9 cellular contexts compared by ENCODE assay signal in the genomic region with DNA sequence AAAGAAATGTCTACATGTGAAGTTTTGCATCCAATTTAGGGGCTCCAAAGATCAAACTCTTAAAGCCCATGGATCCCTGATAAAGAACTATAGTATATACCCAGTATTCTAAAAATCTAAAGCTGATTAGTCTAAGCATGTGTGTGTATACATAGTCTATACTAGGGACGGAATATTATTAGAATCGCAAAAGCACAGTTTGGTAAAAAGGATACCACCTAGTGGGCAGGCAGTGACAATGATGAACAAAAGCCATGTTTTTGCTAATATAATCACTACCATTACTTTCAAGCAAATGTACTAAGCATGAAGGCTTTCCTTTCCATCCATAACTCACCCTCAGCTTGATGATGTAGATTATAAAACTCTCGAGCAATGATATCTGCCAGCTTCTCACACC. TPM values are rescaled to one million over a fixed set of nuclear protein-coding genes. Genes with fewer than 3 reads are reported as not detected.
DNase-seq lines count a peak whose midpoint lies in the region; ATAC-seq and TF ChIP-seq lines count a peak whose summit lies in the region.
"Had no signal": no experiment of that assay in that cellular context is flagged by ENCODE, and none has a peak within 500 bp of the region (broad histone marks: within the 10 kb centered on the region; RNA-seq: fewer than 3 reads in every experiment).

No MANE protein-coding gene starts in this region.

- H3K4me3 ChIP-seq in liver (ENCODE audit: low read depth in 1 of 3, low read length in 3 of 3) = no peak overlapping the region

- no peak overlapping the region for H3K4me3 Mint-ChIP-seq in brain
- H3K4me3 Mint-ChIP-seq: activated naive CD8-positive, alpha-beta T cell treated with anti-CD3 and anti-CD28 coated beads, Interleukin-2, amount 50 U/mL, for 24 hours had no signal

- H3K9me3 ChIP-seq in liver (ENCODE audit: control insufficient read depth in 4 of 4, low read length in 3 of 4) = no peaks in the 10 kb centered on the region

- no peak overlapping the region for H3K27ac ChIP-seq in liver (ENCODE audit: low read depth in 1 of 2, low read length in 2 of 2)

- H3K36me3 Mint-ChIP-seq in brain = no peaks in the 10 kb centered on the region

- TF ChIP-seq CTCF in brain (conservative IDR thresholded peaks at IDR 0.05) (peak; percentile 37 to 46), liver (IDR thresholded peaks at IDR 0.05; ENCODE audit: low read depth, low read length, missing input control) (peak; percentile 26)

- 64% methylated on average over 3 of the region's 3 CpGs for WGBS in liver

- peak overlapping the region in 1 of 5 experiments; percentile 6 for H3K27ac Mint-ChIP-seq in brain
- H3K27ac Mint-ChIP-seq: activated naive CD8-positive, alpha-beta T cell treated with anti-CD3 and anti-CD28 coated beads, Interleukin-2, amount 50 U/mL, for 24 hours had no signal

- DNase-seq in COLO829 (ENCODE audit: low spot score) (peak; percentile 20), HPDE6-E6E7 (ENCODE audit: extremely low spot score) (peak; percentile 19), DMS79 treated with DMSO at 0.1 percent for 48 hours (lab: John Stamatoyannopoulos, UW) (no peak), NCI-H1048 (lab: John Stamatoyannopoulos, UW) (no peak), activated T-cell treated with anti-CD3 and anti-CD28 coated beads for 4 hours (no peak)
- DNase-seq: activated naive CD8-positive, alpha-beta T cell treated with anti-CD3 and anti-CD28 coated beads, Interleukin-2, amount 50 U/mL, for 24 hours had no signal

- no peaks in the 10 kb centered on the region for H3K4me1 ChIP-seq in liver (ENCODE audit: control insufficient read depth in 4 of 4, insufficient read depth in 4 of 4, low read length in 3 of 4)

- no peaks in the 10 kb centered on the region for H3K36me3 ChIP-seq in liver (ENCODE audit: control insufficient read depth in 4 of 4, insufficient read depth in 3 of 4, low read depth in 1 of 4, low read length in 3 of 4)

- no peak for ATAC-seq in GM21737 (IDR thresholded peaks at IDR 0.05; ENCODE audit: unreplicated experiment)
- ATAC-seq: activated naive CD8-positive, alpha-beta T cell treated with anti-CD3 and anti-CD28 coated beads, Interleukin-2, amount 50 U/mL, for 24 hours had no signal

- peak; percentile 47 to 65 for TF ChIP-seq RAD21 in liver (IDR thresholded peaks at IDR 0.05)

- H3K27me3 Mint-ChIP-seq in brain = no peaks in the 10 kb centered on the region
- H3K27me3 Mint-ChIP-seq: activated naive CD8-positive, alpha-beta T cell treated with anti-CD3 and anti-CD28 coated beads, Interleukin-2, amount 50 U/mL, for 24 hours had no signal

- H3K27me3 ChIP-seq in liver (ENCODE audit: control insufficient read depth in 4 of 4, insufficient read depth in 4 of 4, low read length in 3 of 4) = no peaks in the 10 kb centered on the region

- H3K9me3 Mint-ChIP-seq in brain = no peaks in the 10 kb centered on the region
- H3K9me3 Mint-ChIP-seq: activated naive CD8-positive, alpha-beta T cell treated with anti-CD3 and anti-CD28 coated beads, Interleukin-2, amount 50 U/mL, for 24 hours had no signal

- no peak overlapping the region for H3K9ac ChIP-seq in liver (ENCODE audit: low read depth in 1 of 2, low read length in 2 of 2)

- H3K4me1 Mint-ChIP-seq in brain = no peaks in the 10 kb centered on the region
- H3K4me1 Mint-ChIP-seq: activated naive CD8-positive, alpha-beta T cell treated with anti-CD3 and anti-CD28 coated beads, Interleukin-2, amount 50 U/mL, for 24 hours had no signal

TF ChIP-seq in liver, 16 proteins besides CTCF, POLR2A, EP300 and RAD21:
- TF ChIP-seq FOXA2 (IDR thresholded peaks at IDR 0.05) = no peak
- no peak for TF ChIP-seq EGR1 (IDR thresholded peaks at IDR 0.05; ENCODE audit: low read depth in 2 of 2)
- no peak for TF ChIP-seq SP1 (IDR thresholded peaks at IDR 0.05)
- TF ChIP-seq RXRA (IDR thresholded peaks at IDR 0.05) = no peak
- TF ChIP-seq NR2F2 (IDR thresholded peaks at IDR 0.05) = no peak
- no peak for TF ChIP-seq MAX (IDR thresholded peaks at IDR 0.05)
- TF ChIP-seq REST (IDR thresholded peaks at IDR 0.05) = no peak
- TF ChIP-seq ATF3 (IDR thresholded peaks at IDR 0.05) = no peak
- TF ChIP-seq HNF4A (conservative IDR thresholded peaks at IDR 0.05) = no peak
- no peak for TF ChIP-seq TAF1 (conservative IDR thresholded peaks at IDR 0.05)
- TF ChIP-seq YY1 (IDR thresholded peaks at IDR 0.05) = no peak
- no peak for TF ChIP-seq HNF4G (IDR thresholded peaks at IDR 0.05)
- TF ChIP-seq, protein P1, sequence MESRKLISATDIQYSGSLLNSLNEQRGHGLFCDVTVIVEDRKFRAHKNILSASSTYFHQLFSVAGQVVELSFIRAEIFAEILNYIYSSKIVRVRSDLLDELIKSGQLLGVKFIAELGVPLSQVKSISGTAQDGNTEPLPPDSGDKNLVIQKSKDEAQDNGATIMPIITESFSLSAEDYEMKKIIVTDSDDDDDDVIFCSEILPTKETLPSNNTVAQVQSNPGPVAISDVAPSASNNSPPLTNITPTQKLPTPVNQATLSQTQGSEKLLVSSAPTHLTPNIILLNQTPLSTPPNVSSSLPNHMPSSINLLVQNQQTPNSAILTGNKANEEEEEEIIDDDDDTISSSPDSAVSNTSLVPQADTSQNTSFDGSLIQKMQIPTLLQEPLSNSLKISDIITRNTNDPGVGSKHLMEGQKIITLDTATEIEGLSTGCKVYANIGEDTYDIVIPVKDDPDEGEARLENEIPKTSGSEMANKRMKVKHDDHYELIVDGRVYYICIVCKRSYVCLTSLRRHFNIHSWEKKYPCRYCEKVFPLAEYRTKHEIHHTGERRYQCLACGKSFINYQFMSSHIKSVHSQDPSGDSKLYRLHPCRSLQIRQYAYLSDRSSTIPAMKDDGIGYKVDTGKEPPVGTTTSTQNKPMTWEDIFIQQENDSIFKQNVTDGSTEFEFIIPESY (IDR thresholded peaks at IDR 0.05) = no peak

RNA-seq across cellular contexts. Expression of gene POLQ, which starts 16.5 kb away (rescaled TPM):
- polyA plus RNA-seq in brain (ENCODE audit: insufficient read depth, low read depth, low replicate concordance) (1.2 TPM), liver (under 1 TPM; 0.10 to 0.27 TPM)
- 10 to 100 TPM in 1 of 2 donors, under 1 TPM in 1; 0.17 to 13.2 TPM for total RNA-seq in liver

RNA-seq across cellular contexts. Expression of gene ARGFX, which starts 38.4 kb away (rescaled TPM):
- polyA plus RNA-seq in brain (ENCODE audit: insufficient read depth, low read depth, low replicate concordance) = not detected
- not detected for total RNA-seq in liver
- polyA plus RNA-seq in liver = not detected

Comparison
In these comparisons a context has a peak if more than half of its experiments do, and no peak if none do; other contexts are left out.
1. DNase-seq: peak in COLO829 (single experiment) and HPDE6-E6E7 (single experiment); none in DMS79 treated with DMSO at 0.1 percent for 48 hours (single experiment), NCI-H1048 (single experiment) and activated T-cell treated with anti-CD3 and anti-CD28 coated beads for 4 hours (single experiment).